16 cellular contexts compared by ENCODE assay signal in the genomic region with DNA sequence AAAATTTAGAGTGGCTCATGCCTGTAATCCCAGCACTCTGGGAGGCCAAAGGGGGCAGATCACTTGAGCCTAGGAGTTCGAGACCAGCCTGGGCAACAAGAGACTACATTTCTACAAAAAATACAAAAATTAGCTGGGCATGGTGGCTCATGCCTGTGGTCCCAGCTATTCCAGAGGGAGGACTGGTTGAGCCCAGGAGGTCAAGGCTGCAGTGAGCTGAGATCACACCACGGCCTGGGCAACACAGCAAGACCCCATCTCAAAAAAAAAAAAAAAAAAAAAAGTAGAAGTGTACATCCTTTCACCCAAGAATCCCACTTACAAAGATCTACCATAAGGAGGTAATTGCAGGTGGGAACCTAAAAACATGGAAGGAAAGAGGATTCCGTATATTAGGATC. TPM values are rescaled to one million over a fixed set of nuclear protein-coding genes. Genes with fewer than 3 reads are reported as not detected.
"Had no signal": no experiment of that assay in that cellular context is flagged by ENCODE, and none has a peak within 500 bp of the region (broad histone marks: within the 10 kb centered on the region; RNA-seq: fewer than 3 reads in every experiment).

No MANE protein-coding gene starts in this region.

RNA-seq across cellular contexts. Expression of gene C18orf63, which starts 30.1 kb away (rescaled TPM):
- total RNA-seq: activated CD4-positive, alpha-beta memory T cell treated with anti-CD3 and anti-CD28 coated beads for 36 hours; activated naive CD8-positive, alpha-beta T cell treated with anti-CD3 and anti-CD28 coated beads for 36 hours; bronchial epithelial cell; fibroblast of villous mesenchyme; lower leg skin; mesenteric fat pad; mucosa of gallbladder; naive thymus-derived CD4-positive, alpha-beta T cell; neural crest cell; occipital lobe; posterior vena cava; right cardiac atrium; T-helper 17 cell; thoracic aorta; uterus had no signal
- polyA plus RNA-seq: immature natural killer cell; naive thymus-derived CD4-positive, alpha-beta T cell; right cardiac atrium had no signal
